In the genomic region with DNA sequence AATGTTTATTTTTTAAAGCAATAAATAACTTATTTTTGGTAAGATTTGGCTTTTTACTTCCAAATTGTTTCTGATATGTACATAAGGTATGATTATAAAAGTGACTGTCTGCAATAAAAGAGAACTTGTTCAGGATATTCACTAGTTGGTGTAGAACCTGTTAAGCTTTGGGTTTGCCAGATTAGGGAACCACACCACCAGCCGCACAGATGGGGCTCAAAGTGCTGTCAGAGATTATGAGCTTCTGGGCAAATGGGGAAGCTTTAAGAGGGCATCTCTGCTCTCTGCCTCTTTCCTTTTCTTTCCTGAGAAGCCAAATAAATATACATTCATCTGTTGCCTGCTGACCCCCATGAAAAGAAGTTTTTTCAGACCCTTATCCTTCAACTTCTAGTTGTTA, we compare ENCODE assay signal across 1 cellular context.
TF ChIP-seq lines count a peak whose summit lies in the region.

No MANE protein-coding gene starts in this region.

TF ChIP-seq in K562, 482 proteins besides CTCF, POLR2A, EP300 and RAD21:
- TF ChIP-seq SMAD1 (IDR thresholded peaks at IDR 0.05; ENCODE audit: low read depth, low read length, partially characterized antibody), result no peak
- TF ChIP-seq HMG20A (CRISPR knock-in tag; conservative IDR thresholded peaks at IDR 0.05), result no peak
- peak; percentile 17 for TF ChIP-seq RBM22 (IDR thresholded peaks at IDR 0.05; ENCODE audit: low read depth, low read length, poor library complexity, severe bottlenecking)
- peak; percentile 53; the same call in 1 of the 2 replicates for TF ChIP-seq POLR2AphosphoS5 (IDR thresholded peaks at IDR 0.05; ENCODE audit: control insufficient read depth, insufficient read depth, low read depth, low read length)
- peak; percentile 40; the same call in 1 of the 2 replicates for TF ChIP-seq CBFA2T3 (IDR thresholded peaks at IDR 0.05)
- TF ChIP-seq TEAD4 (IDR thresholded peaks at IDR 0.05; ENCODE audit: low read length), result peak; percentile 66
- TF ChIP-seq TEAD4 (CRISPR knock-in tag; IDR thresholded peaks at IDR 0.05; ENCODE audit: borderline replicate concordance), result no peak
- TF ChIP-seq TCF3 (CRISPR knock-in tag; IDR thresholded peaks at IDR 0.05), result peak; percentile 42; the same call in 1 of the 2 replicates
- TF ChIP-seq HNRNPLL (IDR thresholded peaks at IDR 0.05; ENCODE audit: low read depth, low read length, poor library complexity, severe bottlenecking), result no peak
- TF ChIP-seq CHD1 (IDR thresholded peaks at IDR 0.05; ENCODE audit: low read length), result no peak
- no peak for TF ChIP-seq MYBL2 (IDR thresholded peaks at IDR 0.05; ENCODE audit: low read depth)
- TF ChIP-seq MYBL2 (CRISPR knock-in tag; IDR thresholded peaks at IDR 0.05; ENCODE audit: borderline replicate concordance), result no peak
- TF ChIP-seq TAF9B (IDR thresholded peaks at IDR 0.05; ENCODE audit: partially characterized antibody), result no peak
- TF ChIP-seq, protein P1, sequence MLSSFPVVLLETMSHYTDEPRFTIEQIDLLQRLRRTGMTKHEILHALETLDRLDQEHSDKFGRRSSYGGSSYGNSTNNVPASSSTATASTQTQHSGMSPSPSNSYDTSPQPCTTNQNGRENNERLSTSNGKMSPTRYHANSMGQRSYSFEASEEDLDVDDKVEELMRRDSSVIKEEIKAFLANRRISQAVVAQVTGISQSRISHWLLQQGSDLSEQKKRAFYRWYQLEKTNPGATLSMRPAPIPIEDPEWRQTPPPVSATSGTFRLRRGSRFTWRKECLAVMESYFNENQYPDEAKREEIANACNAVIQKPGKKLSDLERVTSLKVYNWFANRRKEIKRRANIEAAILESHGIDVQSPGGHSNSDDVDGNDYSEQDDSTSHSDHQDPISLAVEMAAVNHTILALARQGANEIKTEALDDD (IDR thresholded peaks at IDR 0.05), result peak; percentile 91
- TF ChIP-seq TAL1 (IDR thresholded peaks at IDR 0.05), result peak; percentile 31; the same call in 1 of the 2 replicates
- 0 out of 2 replicates have a peak, but pooled peaks have one; percentile 16 for TF ChIP-seq STAT5A (IDR thresholded peaks at IDR 0.05; ENCODE audit: borderline replicate concordance, low read length)
TF ChIP-seq in K562: peak in this region for 8.
